8 cellular contexts compared by ENCODE assay signal in the genomic region with DNA sequence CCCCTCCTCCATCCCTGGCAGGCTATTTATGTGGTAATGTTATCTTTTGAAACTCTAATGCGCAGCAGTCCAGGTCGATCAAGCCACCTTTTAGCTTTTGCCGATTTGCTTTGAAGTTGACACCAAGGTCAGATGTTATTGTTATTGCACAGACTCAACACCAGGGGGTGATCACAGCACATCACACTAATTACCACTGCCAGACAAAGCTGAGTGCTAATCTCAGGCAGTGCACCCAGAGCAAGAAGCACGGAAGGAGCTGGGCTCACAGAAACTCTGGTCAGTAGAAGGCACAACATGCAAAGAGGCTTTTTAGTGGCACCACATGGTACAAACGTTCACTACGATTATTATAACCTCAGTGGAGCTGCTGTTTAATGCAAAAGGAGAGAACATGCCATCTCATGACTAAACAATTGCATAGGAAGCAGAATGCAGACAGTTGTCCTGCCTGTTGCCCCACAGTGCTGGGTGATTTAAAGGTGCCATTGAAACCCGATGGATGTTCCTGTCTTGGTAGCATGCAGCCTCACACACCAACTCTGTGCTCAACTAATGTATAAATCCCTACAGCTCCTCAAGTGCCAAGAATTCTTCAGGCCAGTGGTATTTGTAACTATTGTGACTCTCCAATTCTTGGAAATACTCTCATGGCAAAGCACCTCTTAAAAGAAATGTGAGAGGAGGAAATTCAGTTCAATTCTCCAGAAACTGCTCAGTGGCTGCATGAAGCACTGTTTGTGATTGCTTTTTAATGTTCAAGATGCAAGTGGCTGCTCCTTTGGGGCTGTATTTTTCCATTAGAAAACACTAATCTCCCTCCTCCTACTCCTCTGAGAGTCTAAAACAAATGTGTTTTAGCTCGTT.
A peak's percentile ranks its signal among the peaks of the same experiment; 100 is the strongest.
DNase-seq lines count a peak whose midpoint lies in the region; ATAC-seq and TF ChIP-seq lines count a peak whose summit lies in the region.

No MANE protein-coding gene starts in this region.

- CTCF ChIA-PET in activated CD4-positive, alpha-beta memory T cell treated with anti-CD3 and anti-CD28 coated beads for 36 hours (lab: Charles Lee): interaction anchor here (0.7 to 3.4 kb wide), 9 partner anchors 10 to 571 kb away, joined by 3 to 17 read pairs (median 3); partner anchors contain the start of gene PDGFD

- H3K27me3 Mint-ChIP-seq in activated CD4-positive, alpha-beta memory T cell treated with anti-CD3 and anti-CD28 coated beads for 36 hours: no peaks in the 10 kb centered on the region

- POLR2A ChIA-PET in activated CD4-positive, alpha-beta memory T cell treated with anti-CD3 and anti-CD28 coated beads for 36 hours (lab: Charles Lee): no interaction called here

- no peaks in the 10 kb centered on the region for H3K36me3 Mint-ChIP-seq in activated CD4-positive, alpha-beta memory T cell treated with anti-CD3 and anti-CD28 coated beads for 36 hours

- H3K4me1 Mint-ChIP-seq in activated CD4-positive, alpha-beta memory T cell treated with anti-CD3 and anti-CD28 coated beads for 36 hours (ENCODE audit: low read depth): peaks cover 3% of the 10 kb centered on the region

- H3K4me3 ChIP-seq in epithelial cell of esophagus (ENCODE audit: low read length): no peak overlapping the region

- no peak overlapping the region for H3K27ac Mint-ChIP-seq in activated CD4-positive, alpha-beta memory T cell treated with anti-CD3 and anti-CD28 coated beads for 36 hours

- DNase-seq in COLO829 (ENCODE audit: low spot score) (peak; percentile 56), NCI-H69 (lab: John Stamatoyannopoulos, UW) (peak; percentile 90), epithelial cell of esophagus (ENCODE audit: low read depth) (peak; percentile 73), middle frontal gyrus (ENCODE audit: extremely low spot score, low spot score) (peak; percentile 54), stromal cell of bone marrow (ENCODE audit: low read depth) (peak; percentile 56)
- DNase-seq in activated CD4-positive, alpha-beta memory T cell treated with anti-CD3 and anti-CD28 coated beads for 36 hours: peak; percentile 54

- H3K4me3 Mint-ChIP-seq in activated CD4-positive, alpha-beta memory T cell treated with anti-CD3 and anti-CD28 coated beads for 36 hours: no peak overlapping the region

- H3K9me3 Mint-ChIP-seq in activated CD4-positive, alpha-beta memory T cell treated with anti-CD3 and anti-CD28 coated beads for 36 hours: no peaks in the 10 kb centered on the region

- ATAC-seq in GM19395 (IDR thresholded peaks at IDR 0.05; ENCODE audit: unreplicated experiment) (peak; percentile 93), HG03432 (IDR thresholded peaks at IDR 0.05; ENCODE audit: unreplicated experiment) (peak; percentile 97)

- TF ChIP-seq CTCF in epithelial cell of esophagus (IDR thresholded peaks at IDR 0.05; ENCODE audit: insufficient read depth, low read depth, low read length, missing control alignments): peak; percentile 83

- intact Hi-C loops in activated CD4-positive, alpha-beta memory T cell treated with anti-CD3 and anti-CD28 coated beads for 36 hours (cut with micrococcal nuclease): loop anchor here (5.0 kb wide), 3 partner anchors 470 to 1320 kb away; no protein-coding TSS in a partner anchor
